In genomic region chr11:32122200-32122599, GRCh38 we compare ENCODE assay signal across 19 cellular contexts. TPM values are rescaled to one million over a fixed set of nuclear protein-coding genes. Genes with fewer than 3 reads are reported as not detected.
DNase-seq lines count a peak whose midpoint lies in the region; ATAC-seq and TF ChIP-seq lines count a peak whose summit lies in the region.
"Had no signal": no experiment of that assay in that cellular context is flagged by ENCODE, and none has a peak within 500 bp of the region (broad histone marks: within the 10 kb centered on the region; RNA-seq: fewer than 3 reads in every experiment).

No MANE protein-coding gene starts in this region.

- no peaks in the 10 kb centered on the region for H3K36me3 ChIP-seq in neural cell (ENCODE audit: insufficient read depth, low read length)
- H3K36me3 ChIP-seq: BLaER1, HAP-1 had no signal

- peak overlapping the region; percentile 10 for H3K4me2 ChIP-seq in neural cell (ENCODE audit: low read length)
- H3K4me2 ChIP-seq: BLaER1 had no signal

- intact Hi-C loops in activated naive CD4-positive, alpha-beta T cell treated with anti-CD3 and anti-CD28 coated beads for 36 hours (cut with micrococcal nuclease), result no loop called here

- CTCF ChIA-PET in activated naive CD4-positive, alpha-beta T cell treated with anti-CD3 and anti-CD28 coated beads for 36 hours (lab: Charles Lee), result no interaction called here

- H4K20me1 ChIP-seq in neural cell (ENCODE audit: insufficient read depth), result no peaks in the 10 kb centered on the region
- H4K20me1 ChIP-seq: BLaER1 had no signal

- H3K4me3 Mint-ChIP-seq in immature natural killer cell, result peak overlapping the region; percentile 71 to 82 (median 75)
- no peak overlapping the region for H3K4me3 Mint-ChIP-seq in activated naive CD4-positive, alpha-beta T cell treated with anti-CD3 and anti-CD28 coated beads for 36 hours
- H3K4me3 Mint-ChIP-seq: B cell; CD4-positive, CD25-positive, alpha-beta regulatory T cell; HFFc6 had no signal

- peak overlapping the region; percentile 26 to 73 (median 52) for H3K27ac Mint-ChIP-seq in immature natural killer cell
- no peak overlapping the region for H3K27ac Mint-ChIP-seq in activated naive CD4-positive, alpha-beta T cell treated with anti-CD3 and anti-CD28 coated beads for 36 hours
- H3K27ac Mint-ChIP-seq: B cell; CD4-positive, CD25-positive, alpha-beta regulatory T cell; HFFc6 had no signal

- no peak for ATAC-seq in GM18858 (IDR thresholded peaks at IDR 0.05; ENCODE audit: unreplicated experiment)

- no peak for TF ChIP-seq CTCF in neural cell (IDR thresholded peaks at IDR 0.05; ENCODE audit: poor library complexity, severe bottlenecking)

- peak overlapping the region; percentile 7 for H3K27ac ChIP-seq in neural cell (ENCODE audit: low read length)
- H3K27ac ChIP-seq: 22Rv1, BLaER1, C4-2B had no signal

- peaks cover 40 to 67% of the 10 kb centered on the region in 2 donors for H3K4me1 Mint-ChIP-seq in immature natural killer cell
- peaks cover 4% of the 10 kb centered on the region for H3K4me1 Mint-ChIP-seq in activated naive CD4-positive, alpha-beta T cell treated with anti-CD3 and anti-CD28 coated beads for 36 hours (ENCODE audit: low read depth)
- H3K4me1 Mint-ChIP-seq: B cell had no signal

- no peaks in the 10 kb centered on the region for H3K9me2 ChIP-seq in neural cell (ENCODE audit: insufficient read depth, low read length)

- H3K9ac ChIP-seq in neural cell (ENCODE audit: low read length), result no peak overlapping the region
- H3K9ac ChIP-seq: BLaER1 had no signal

- no peaks in the 10 kb centered on the region for H3K27me3 ChIP-seq in neural cell (ENCODE audit: insufficient read depth, low read depth, low read length)
- H3K27me3 ChIP-seq: BLaER1 had no signal

- no peaks in the 10 kb centered on the region for H3K79me2 ChIP-seq in neural cell (replicated peaks; ENCODE audit: insufficient read depth, low read length)

- peaks cover 2 to 7% (median 6%) of the 10 kb centered on the region in 3 donors for H3K27me3 Mint-ChIP-seq in immature natural killer cell (ENCODE audit: low read depth in 3 of 3)
- peaks cover 39% of the 10 kb centered on the region for H3K27me3 Mint-ChIP-seq in activated naive CD4-positive, alpha-beta T cell treated with anti-CD3 and anti-CD28 coated beads for 36 hours (ENCODE audit: low read depth)

- H3K4me3 ChIP-seq in neural cell (ENCODE audit: low read length), result no peak overlapping the region
- H3K4me3 ChIP-seq: BLaER1, HAP-1 had no signal

- H2AFZ ChIP-seq in neural cell (ENCODE audit: low read depth, low read length), result no peak overlapping the region

- H3K36me3 Mint-ChIP-seq in immature natural killer cell, result peaks cover 0 to 4% (median 3%) of the 10 kb centered on the region in 3 donors
- H3K36me3 Mint-ChIP-seq in activated naive CD4-positive, alpha-beta T cell treated with anti-CD3 and anti-CD28 coated beads for 36 hours (ENCODE audit: low read depth), result no peaks in the 10 kb centered on the region
- H3K36me3 Mint-ChIP-seq: CD4-positive, CD25-positive, alpha-beta regulatory T cell had no signal

- H3F3A ChIP-seq in neural cell (ENCODE audit: insufficient read depth, low read length, poor library complexity, severe bottlenecking), result no peaks in the 10 kb centered on the region

- H3K9me3 Mint-ChIP-seq in immature natural killer cell, result peaks cover 0 to 5% (median 2%) of the 10 kb centered on the region in 6 donors
- no peaks in the 10 kb centered on the region for H3K9me3 Mint-ChIP-seq in activated naive CD4-positive, alpha-beta T cell treated with anti-CD3 and anti-CD28 coated beads for 36 hours

- TF ChIP-seq EP300 in neural cell (conservative IDR thresholded peaks at IDR 0.05; ENCODE audit: poor library complexity, severe bottlenecking), result peak; percentile 52

- no peaks in the 10 kb centered on the region for H3K9me3 ChIP-seq in neural cell (ENCODE audit: low read length)
- H3K9me3 ChIP-seq: BLaER1, HAP-1 had no signal

- DNase-seq in NCI-H1105 treated with DMSO at 0.1 percent for 48 hours (lab: John Stamatoyannopoulos, UW), result peak; percentile 8
- no peak for DNase-seq in NCI-H1105 (lab: John Stamatoyannopoulos, UW)
- peak in 2 of 3 donors; percentile 43 to 45 for DNase-seq in immature natural killer cell
- DNase-seq in activated naive CD4-positive, alpha-beta T cell treated with anti-CD3 and anti-CD28 coated beads for 36 hours, result no peak
- DNase-seq: Calu3; CD4-positive, CD25-positive, alpha-beta regulatory T cell; COR-L47; DMS53; DMS79 treated with DMSO at 0.1 percent for 48 hours; GF-D8; GOT3; HFFc6 had no signal

- TF ChIP-seq RAD21 in neural cell (conservative IDR thresholded peaks at IDR 0.05), result no peak

TF ChIP-seq in neural cell, 6 proteins besides CTCF, POLR2A, EP300 and RAD21:
- TF ChIP-seq POLR2AphosphoS5 (IDR thresholded peaks at IDR 0.05) (no peak), EZH2 (IDR thresholded peaks at IDR 0.05; ENCODE audit: borderline replicate concordance, insufficient read depth, low read length, poor library complexity, severe bottlenecking) (no peak), SMC3 (conservative IDR thresholded peaks at IDR 0.05; ENCODE audit: poor library complexity) (no peak), TAF1 (IDR thresholded peaks at IDR 0.05; ENCODE audit: low read depth) (no peak), MXI1 (conservative IDR thresholded peaks at IDR 0.05; ENCODE audit: poor library complexity, severe bottlenecking) (no peak)
- TF ChIP-seq, protein P1, sequence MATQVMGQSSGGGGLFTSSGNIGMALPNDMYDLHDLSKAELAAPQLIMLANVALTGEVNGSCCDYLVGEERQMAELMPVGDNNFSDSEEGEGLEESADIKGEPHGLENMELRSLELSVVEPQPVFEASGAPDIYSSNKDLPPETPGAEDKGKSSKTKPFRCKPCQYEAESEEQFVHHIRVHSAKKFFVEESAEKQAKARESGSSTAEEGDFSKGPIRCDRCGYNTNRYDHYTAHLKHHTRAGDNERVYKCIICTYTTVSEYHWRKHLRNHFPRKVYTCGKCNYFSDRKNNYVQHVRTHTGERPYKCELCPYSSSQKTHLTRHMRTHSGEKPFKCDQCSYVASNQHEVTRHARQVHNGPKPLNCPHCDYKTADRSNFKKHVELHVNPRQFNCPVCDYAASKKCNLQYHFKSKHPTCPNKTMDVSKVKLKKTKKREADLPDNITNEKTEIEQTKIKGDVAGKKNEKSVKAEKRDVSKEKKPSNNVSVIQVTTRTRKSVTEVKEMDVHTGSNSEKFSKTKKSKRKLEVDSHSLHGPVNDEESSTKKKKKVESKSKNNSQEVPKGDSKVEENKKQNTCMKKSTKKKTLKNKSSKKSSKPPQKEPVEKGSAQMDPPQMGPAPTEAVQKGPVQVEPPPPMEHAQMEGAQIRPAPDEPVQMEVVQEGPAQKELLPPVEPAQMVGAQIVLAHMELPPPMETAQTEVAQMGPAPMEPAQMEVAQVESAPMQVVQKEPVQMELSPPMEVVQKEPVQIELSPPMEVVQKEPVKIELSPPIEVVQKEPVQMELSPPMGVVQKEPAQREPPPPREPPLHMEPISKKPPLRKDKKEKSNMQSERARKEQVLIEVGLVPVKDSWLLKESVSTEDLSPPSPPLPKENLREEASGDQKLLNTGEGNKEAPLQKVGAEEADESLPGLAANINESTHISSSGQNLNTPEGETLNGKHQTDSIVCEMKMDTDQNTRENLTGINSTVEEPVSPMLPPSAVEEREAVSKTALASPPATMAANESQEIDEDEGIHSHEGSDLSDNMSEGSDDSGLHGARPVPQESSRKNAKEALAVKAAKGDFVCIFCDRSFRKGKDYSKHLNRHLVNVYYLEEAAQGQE (IDR thresholded peaks at IDR 0.05; ENCODE audit: borderline replicate concordance), result no peak

RNA-seq across cellular contexts. Expression of gene RCN1, which starts 31.3 kb away (rescaled TPM):
- polyA plus RNA-seq in immature natural killer cell, result 10 to 100 TPM; 12.0 to 45.5 (median 19.5) TPM
- polyA plus RNA-seq in neural cell, result 60.3 and 66.7 TPM in 2 replicates
- 47.2 and 53.6 TPM in 2 replicates for polyA minus RNA-seq in neural cell
- 10 to 100 TPM; 24.8 to 29.6 TPM for total RNA-seq in activated naive CD4-positive, alpha-beta T cell treated with anti-CD3 and anti-CD28 coated beads for 36 hours

Comparison
In these comparisons a context has a peak if more than half of its experiments do, and no peak if none do; other contexts are left out.
1. DNase-seq: peak in NCI-H1105 treated with DMSO at 0.1 percent for 48 hours (single experiment) and immature natural killer cell (2 of 3); none in NCI-H1105 (single experiment) and activated naive CD4-positive, alpha-beta T cell treated with anti-CD3 and anti-CD28 coated beads for 36 hours (single experiment).